Comparison of ENCODE assay signal across 33 cellular contexts in genomic region chr1:64523938-64524337, GRCh38.
"Had no signal": no experiment of that assay in that cellular context is flagged by ENCODE, and none has a peak within 500 bp of the region (broad histone marks: within the 10 kb centered on the region; RNA-seq: fewer than 3 reads in every experiment).

No MANE protein-coding gene starts in this region.

- H3K4me1 ChIP-seq: parathyroid adenoma had no signal

- H3K36me3 ChIP-seq: esophagus squamous epithelium, gastrocnemius medialis, sigmoid colon, thyroid gland, upper lobe of right lung, WERI-Rb-1 had no signal

- H3K36me3 Mint-ChIP-seq: activated naive CD4-positive, alpha-beta T cell treated with anti-CD3 and anti-CD28 coated beads, Interleukin-2, amount 10 ng/mL, durations not matched to agents 7 days and 5 days; activated naive CD8-positive, alpha-beta T cell treated with anti-CD3 and anti-CD28 coated beads, Interleukin-2, amount 10 ng/mL, durations not matched to agents 7 days and 5 days; naive B cell; stimulated activated memory B cell treated with anti-CD40 and anti-IgM and Interleukin-4, amounts not matched to agents 10 μg/mL and 1 μg/mL and 100 μg/mL, for 72 hours had no signal

- H3K27me3 ChIP-seq: esophagus squamous epithelium, gastrocnemius medialis, sigmoid colon, thyroid gland, upper lobe of right lung had no signal

- H3K9me3 Mint-ChIP-seq: activated CD4-positive, alpha-beta memory T cell treated with anti-CD3 and anti-CD28 coated beads, Interleukin-2, amount 10 ng/mL, durations not matched to agents 7 days and 5 days; activated CD4-positive, alpha-beta T cell treated with anti-CD3 and anti-CD28 coated beads, Interleukin-2, amount 10 ng/mL, durations not matched to agents 24 days and 14 days; activated naive CD4-positive, alpha-beta T cell treated with anti-CD3 and anti-CD28 coated beads, Interleukin-2, amount 10 ng/mL, durations not matched to agents 7 days and 5 days; activated naive CD8-positive, alpha-beta T cell treated with anti-CD3 and anti-CD28 coated beads, Interleukin-2, amount 10 ng/mL, durations not matched to agents 7 days and 5 days; activated T-cell treated with anti-CD3 and anti-CD28 coated beads, Interleukin-2, amount 50 U/mL, for 24 hours; dendritic cell treated with granulocyte-macrophage colony-stimulating factor and Interleukin-4, amounts not matched to agents 40 ng/mL and 50 ng/mL, for 4 days; naive B cell; neural crest cell; stimulated activated memory B cell treated with anti-CD40 and anti-IgM and Interleukin-4, amounts not matched to agents 10 μg/mL and 1 μg/mL and 100 μg/mL, for 72 hours; stimulated activated naive CD8-positive, alpha-beta T cell treated with anti-CD3 and anti-CD28 coated beads, Interleukin-15, amount 100 ng/mL, for 72 hours had no signal

- H3K9me3 ChIP-seq: esophagus squamous epithelium, gastrocnemius medialis, psoas muscle, sigmoid colon, thyroid gland, upper lobe of right lung had no signal

- ATAC-seq: gastrocnemius medialis; left cardiac atrium; left ventricle myocardium superior; psoas muscle; stimulated activated memory B cell treated with anti-CD40 and anti-IgM and Interleukin-4, amounts not matched to agents 10 μg/mL and 1 μg/mL and 100 μg/mL, for 72 hours; stimulated activated naive CD8-positive, alpha-beta T cell treated with anti-CD3 and anti-CD28 coated beads, Interleukin-15, amount 100 ng/mL, for 72 hours; T-helper 17 cell; upper lobe of right lung had no signal

- H3K4me3 ChIP-seq: esophagus squamous epithelium, gastrocnemius medialis, psoas muscle, sigmoid colon, thyroid gland, upper lobe of right lung had no signal

- H3K27ac Mint-ChIP-seq: activated CD4-positive, alpha-beta memory T cell treated with anti-CD3 and anti-CD28 coated beads, Interleukin-2, amount 10 ng/mL, durations not matched to agents 7 days and 5 days; activated CD4-positive, alpha-beta T cell treated with anti-CD3 and anti-CD28 coated beads, Interleukin-2, amount 10 ng/mL, durations not matched to agents 24 days and 14 days; activated naive CD4-positive, alpha-beta T cell treated with anti-CD3 and anti-CD28 coated beads, Interleukin-2, amount 10 ng/mL, durations not matched to agents 7 days and 5 days; activated naive CD8-positive, alpha-beta T cell treated with anti-CD3 and anti-CD28 coated beads, Interleukin-2, amount 10 ng/mL, durations not matched to agents 7 days and 5 days; activated T-cell treated with anti-CD3 and anti-CD28 coated beads, Interleukin-2, amount 50 U/mL, for 24 hours; dendritic cell treated with granulocyte-macrophage colony-stimulating factor and Interleukin-4, amounts not matched to agents 40 ng/mL and 50 ng/mL, for 4 days; naive B cell; stimulated activated memory B cell treated with anti-CD40 and anti-IgM and Interleukin-4, amounts not matched to agents 10 μg/mL and 1 μg/mL and 100 μg/mL, for 72 hours; stimulated activated naive CD8-positive, alpha-beta T cell treated with anti-CD3 and anti-CD28 coated beads, Interleukin-15, amount 100 ng/mL, for 72 hours; T-helper 17 cell had no signal

- H3K27ac ChIP-seq: epithelial cell of prostate, esophagus squamous epithelium, gastrocnemius medialis, parathyroid adenoma, psoas muscle, sigmoid colon, thyroid gland, upper lobe of right lung, WERI-Rb-1 had no signal

- H3K27me3 Mint-ChIP-seq: activated T-cell treated with anti-CD3 and anti-CD28 coated beads, Interleukin-2, amount 50 U/mL, for 24 hours; dendritic cell treated with granulocyte-macrophage colony-stimulating factor and Interleukin-4, amounts not matched to agents 40 ng/mL and 50 ng/mL, for 4 days; stimulated activated memory B cell treated with anti-CD40 and anti-IgM and Interleukin-4, amounts not matched to agents 10 μg/mL and 1 μg/mL and 100 μg/mL, for 72 hours; stimulated activated naive CD8-positive, alpha-beta T cell treated with anti-CD3 and anti-CD28 coated beads, Interleukin-15, amount 100 ng/mL, for 72 hours had no signal

- H3K4me1 Mint-ChIP-seq: activated CD4-positive, alpha-beta memory T cell treated with anti-CD3 and anti-CD28 coated beads, Interleukin-2, amount 10 ng/mL, durations not matched to agents 7 days and 5 days; activated CD4-positive, alpha-beta T cell treated with anti-CD3 and anti-CD28 coated beads, Interleukin-2, amount 10 ng/mL, durations not matched to agents 24 days and 14 days; naive B cell; stimulated activated memory B cell treated with anti-CD40 and anti-IgM and Interleukin-4, amounts not matched to agents 10 μg/mL and 1 μg/mL and 100 μg/mL, for 72 hours; T-helper 17 cell had no signal

- DNase-seq: activated CD4-positive, alpha-beta memory T cell treated with anti-CD3 and anti-CD28 coated beads, Interleukin-2, amount 10 ng/mL, durations not matched to agents 7 days and 5 days; activated CD4-positive, alpha-beta T cell treated with anti-CD3 and anti-CD28 coated beads, Interleukin-2, amount 10 ng/mL, durations not matched to agents 24 days and 14 days; activated CD4-positive, CD25-positive, alpha-beta regulatory T cell treated with anti-CD3 and anti-CD28 coated beads, Interleukin-2, amount 50 U/mL, for 72 hours; activated CD8-positive, alpha-beta memory T cell treated with anti-CD3 and anti-CD28 coated beads, Interleukin-2, amount 50 U/mL, for 48 hours; activated gamma-delta T cell; activated naive CD4-positive, alpha-beta T cell treated with anti-CD3 and anti-CD28 coated beads, Interleukin-2, amount 10 ng/mL, durations not matched to agents 7 days and 5 days; activated naive CD8-positive, alpha-beta T cell treated with anti-CD3 and anti-CD28 coated beads, Interleukin-2, amount 10 ng/mL, durations not matched to agents 7 days and 5 days; activated T-cell treated with anti-CD3 and anti-CD28 coated beads, Interleukin-2, amount 50 U/mL, for 24 hours; central memory CD4-positive, alpha-beta T cell; effector CD4-positive, alpha-beta T cell; esophagus squamous epithelium; gastrocnemius medialis; glutamatergic neuron; left cardiac atrium; left ventricle myocardium superior; naive B cell; occipital lobe; psoas muscle; sigmoid colon; small intestine; stimulated activated CD4-positive, alpha-beta T cell treated with anti-CD3 and anti-CD28 coated beads, Interleukin-4, amount 100 ng/mL, for 4 hours; stimulated activated CD8-positive, alpha-beta memory T cell treated with anti-CD3 and anti-CD28 coated beads, Interleukin-4, amount 100 ng/mL, for 48 hours; stimulated activated naive CD8-positive, alpha-beta T cell treated with anti-CD3 and anti-CD28 coated beads, Interleukin-15, amount 100 ng/mL, for 72 hours; T-helper 17 cell; T1000; thyroid gland; upper lobe of right lung; WERI-Rb-1 had no signal

- H3K9ac ChIP-seq: parathyroid adenoma had no signal

- H3K4me3 Mint-ChIP-seq: activated CD4-positive, alpha-beta memory T cell treated with anti-CD3 and anti-CD28 coated beads, Interleukin-2, amount 10 ng/mL, durations not matched to agents 7 days and 5 days; activated CD4-positive, alpha-beta T cell treated with anti-CD3 and anti-CD28 coated beads, Interleukin-2, amount 10 ng/mL, durations not matched to agents 24 days and 14 days; activated naive CD4-positive, alpha-beta T cell treated with anti-CD3 and anti-CD28 coated beads, Interleukin-2, amount 10 ng/mL, durations not matched to agents 7 days and 5 days; activated naive CD8-positive, alpha-beta T cell treated with anti-CD3 and anti-CD28 coated beads, Interleukin-2, amount 10 ng/mL, durations not matched to agents 7 days and 5 days; activated T-cell treated with anti-CD3 and anti-CD28 coated beads, Interleukin-2, amount 50 U/mL, for 24 hours; dendritic cell treated with granulocyte-macrophage colony-stimulating factor and Interleukin-4, amounts not matched to agents 40 ng/mL and 50 ng/mL, for 4 days; naive B cell; neural crest cell; stimulated activated memory B cell treated with anti-CD40 and anti-IgM and Interleukin-4, amounts not matched to agents 10 μg/mL and 1 μg/mL and 100 μg/mL, for 72 hours; stimulated activated naive CD8-positive, alpha-beta T cell treated with anti-CD3 and anti-CD28 coated beads, Interleukin-15, amount 100 ng/mL, for 72 hours; T-helper 17 cell had no signal
